ENCODE assay signal across 8 cellular contexts in the genomic region with DNA sequence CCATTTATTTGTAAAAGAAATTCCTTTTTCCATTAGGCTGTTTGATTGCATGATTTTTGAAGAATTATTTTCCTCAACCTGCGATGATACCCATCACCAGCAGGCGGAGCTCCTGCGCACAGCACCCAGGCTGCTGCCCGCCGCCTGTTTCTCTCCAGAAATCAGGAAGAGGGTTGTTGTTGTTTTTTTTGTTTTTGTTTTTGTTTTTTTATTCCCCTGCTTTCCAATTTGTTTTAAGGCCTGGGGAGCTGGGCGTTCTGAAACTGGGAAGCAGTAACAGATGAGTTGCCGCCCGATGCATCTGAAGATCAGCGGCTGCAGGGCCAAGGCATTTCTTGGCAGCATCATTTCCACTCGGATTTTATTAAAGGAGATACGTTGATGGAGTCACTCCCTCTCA.
A peak's percentile ranks its signal among the peaks of the same experiment; 100 is the strongest.
DNase-seq lines count a peak whose midpoint lies in the region; ATAC-seq, FAIRE-seq and TF ChIP-seq lines count a peak whose summit lies in the region.

No MANE protein-coding gene starts in this region.

- peak overlapping the region; percentile 87 for H2AFZ ChIP-seq in OCI-LY7 (ENCODE audit: low read length)

- H3K4me1 ChIP-seq in BLaER1 (peaks cover 33% of the 10 kb centered on the region), OCI-LY7 (ENCODE audit: insufficient read depth, low read length, poor library complexity, severe bottlenecking) (peaks cover 7% of the 10 kb centered on the region), psoas muscle (peaks cover 4% of the 10 kb centered on the region)

- H3K27ac Mint-ChIP-seq in activated T-cell treated with anti-CD3 and anti-CD28 coated beads, Interleukin-2, amount 50 U/mL, for 72 hours = peak overlapping the region; percentile 76

- H3K9me3 Mint-ChIP-seq in activated T-cell treated with anti-CD3 and anti-CD28 coated beads, Interleukin-2, amount 50 U/mL, for 72 hours = no peaks in the 10 kb centered on the region

- WGBS in psoas muscle, 3 donors = 8 to 11% (median 8%) methylated on average over 11 of the region's 11 CpGs

- POLR2A ChIA-PET in OCI-LY7 (lab: Charles Lee) = interaction anchor here (1.0 kb wide), 1 partner anchor 54 kb away, joined by 5 read pairs; no protein-coding TSS in a partner anchor

- no peaks in the 10 kb centered on the region for H3K79me2 ChIP-seq in OCI-LY7 (ENCODE audit: insufficient read depth, low read depth, low read length)

- no peak overlapping the region for H3K9ac ChIP-seq in BLaER1

- FAIRE-seq in frontal cortex (lab: Jason Lieb, UNC) = no peak

- no peaks in the 10 kb centered on the region for H3K36me3 Mint-ChIP-seq in activated T-cell treated with anti-CD3 and anti-CD28 coated beads, Interleukin-2, amount 50 U/mL, for 72 hours (ENCODE audit: insufficient read depth in 2 of 2)

- DNase-seq in OCI-LY7 (ENCODE audit: low spot score) (peak; percentile 40), frontal cortex (ENCODE audit: low spot score in 2 of 2) (peak; percentile 57 to 66), psoas muscle (peak; percentile 58 to 75), KG1 (lab: John Stamatoyannopoulos, UW) (no peak)
- peak; percentile 44 to 51 for DNase-seq in activated T-cell treated with anti-CD3 and anti-CD28 coated beads, Interleukin-2, amount 50 U/mL, for 72 hours

- peak overlapping the region; percentile 46 for H3K4me2 ChIP-seq in BLaER1
- H3K4me2 ChIP-seq in OCI-LY7 (ENCODE audit: low read length) = peak overlapping the region; percentile 36; the same call in 1 of the 2 replicates

- H3K27me3 ChIP-seq in BLaER1 = peaks cover 3% of the 10 kb centered on the region; the same call in 1 of the 2 replicates
- no peaks in the 10 kb centered on the region for H3K27me3 ChIP-seq in psoas muscle (ENCODE audit: insufficient read depth in 3 of 3, low read length in 2 of 3)

- ATAC-seq in GM18511 (IDR thresholded peaks at IDR 0.05; ENCODE audit: unreplicated experiment) = peak; percentile 37
- no peak for ATAC-seq in activated T-cell treated with anti-CD3 and anti-CD28 coated beads, Interleukin-2, amount 50 U/mL, for 72 hours (replicated peaks in 1 of 2)
- ATAC-seq in psoas muscle = peak; percentile 34 to 74 (median 61)
- no peak for ATAC-seq in GM21423 (IDR thresholded peaks at IDR 0.05; ENCODE audit: unreplicated experiment)

- H3K27me3 Mint-ChIP-seq in activated T-cell treated with anti-CD3 and anti-CD28 coated beads, Interleukin-2, amount 50 U/mL, for 72 hours (ENCODE audit: low read depth) = no peaks in the 10 kb centered on the region

- no peak overlapping the region for H3K27ac ChIP-seq in BLaER1
- H3K27ac ChIP-seq in OCI-LY7 (ENCODE audit: low read depth, low read length, poor library complexity, severe bottlenecking) = no peak overlapping the region
- H3K27ac ChIP-seq in psoas muscle = no peak overlapping the region

- no TSS peak for BruUV-seq in OCI-LY7 (replicated peaks; lab: Mats Ljungman, UMichigan)

- H3K36me3 ChIP-seq in BLaER1 (peaks cover 3% of the 10 kb centered on the region; the same call in 1 of the 2 replicates), OCI-LY7 (ENCODE audit: insufficient read depth, low read length) (no peaks in the 10 kb centered on the region), psoas muscle (ENCODE audit: insufficient read depth in 1 of 2, low read depth in 1 of 2) (no peaks in the 10 kb centered on the region)

- no peak overlapping the region for H3K4me3 Mint-ChIP-seq in activated T-cell treated with anti-CD3 and anti-CD28 coated beads, Interleukin-2, amount 50 U/mL, for 72 hours

- H3K4me3 ChIP-seq in BLaER1 (no peak overlapping the region), OCI-LY7 (ENCODE audit: low read depth, low read length, poor library complexity, severe bottlenecking) (no peak overlapping the region), psoas muscle (peak overlapping the region; percentile 43)

- TF ChIP-seq CTCF in OCI-LY7 (conservative IDR thresholded peaks at IDR 0.05; ENCODE audit: low read length) = peak; percentile 91
- peak; percentile 99 for TF ChIP-seq CTCF in psoas muscle (IDR thresholded peaks at IDR 0.05)

- H4K20me1 ChIP-seq in BLaER1 (no peaks in the 10 kb centered on the region), OCI-LY7 (ENCODE audit: insufficient read depth, low read length) (no peaks in the 10 kb centered on the region)

- H3K9me2 ChIP-seq in OCI-LY7 (ENCODE audit: insufficient read depth, low read length) = no peaks in the 10 kb centered on the region

- H3K9me3 ChIP-seq in BLaER1 = no peaks in the 10 kb centered on the region
- no peaks in the 10 kb centered on the region for H3K9me3 ChIP-seq in OCI-LY7 (ENCODE audit: low read length)
- H3K9me3 ChIP-seq in psoas muscle = no peaks in the 10 kb centered on the region

- CTCF ChIA-PET in OCI-LY7 (lab: Charles Lee; ENCODE audit: unreplicated experiment) = interaction anchor here (0.6 to 1.5 kb wide), 2 partner anchors 17 to 211 kb away, joined by 3 read pairs; no protein-coding TSS in a partner anchor

- intact Hi-C loops in OCI-LY7 (cut with micrococcal nuclease; ENCODE audit: unreplicated experiment) (loop anchor here (2.0 kb wide), 3 partner anchors 54 to 210 kb away; no protein-coding TSS in a partner anchor), psoas muscle (cut with DNase I) (loop anchor here (1.0 to 10.0 kb wide), 5 partner anchors 54 to 210 kb away; a partner anchor contains a TSS)

- H3K4me1 Mint-ChIP-seq in activated T-cell treated with anti-CD3 and anti-CD28 coated beads, Interleukin-2, amount 50 U/mL, for 72 hours (ENCODE audit: low read depth) = peaks cover 26% of the 10 kb centered on the region

Comparison
In these comparisons a context has a peak if more than half of its experiments do, and no peak if none do; other contexts are left out.
1. ATAC-seq: peak in GM18511 (single experiment) and psoas muscle (4 of 4); none in activated T-cell treated with anti-CD3 and anti-CD28 coated beads, Interleukin-2, amount 50 U/mL, for 72 hours (0 of 2) and GM21423 (single experiment).